Comparison of ENCODE assay signal across 27 cellular contexts in the genomic region with DNA sequence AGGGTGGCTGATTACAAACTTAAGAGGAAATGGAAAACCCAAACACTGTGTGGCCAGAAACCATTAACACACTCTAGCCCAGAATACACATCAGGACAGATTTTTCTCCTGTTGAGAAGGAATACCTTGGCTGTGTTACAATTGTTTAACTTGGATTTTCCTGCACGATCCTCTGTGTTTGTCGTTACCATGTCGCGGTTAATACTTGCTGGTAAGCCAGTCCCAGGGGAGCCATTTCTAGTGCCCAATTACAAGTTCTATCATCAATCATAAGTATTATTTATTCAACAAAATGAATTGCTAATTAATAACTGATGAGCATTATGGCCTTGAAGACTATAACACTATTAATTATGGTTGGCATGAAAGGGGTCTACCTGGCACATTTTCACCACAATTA.
DNase-seq lines count a peak whose midpoint lies in the region; ATAC-seq, FAIRE-seq and TF ChIP-seq lines count a peak whose summit lies in the region.
"Had no signal": no experiment of that assay in that cellular context is flagged by ENCODE, and none has a peak within 500 bp of the region (broad histone marks: within the 10 kb centered on the region; RNA-seq: fewer than 3 reads in every experiment).

No MANE protein-coding gene starts in this region.

- H3K27ac ChIP-seq in left ventricle myocardium inferior (replicated peaks) (peak overlapping the region; percentile 85), keratinocyte (ENCODE audit: control insufficient read depth, insufficient read depth, low read length) (no peak overlapping the region), thoracic aorta (peak overlapping the region; percentile 86 to 90)
- H3K27ac ChIP-seq: brain microvascular endothelial cell, KMS-11, spleen had no signal

- H3K4me3 ChIP-seq in left ventricle myocardium inferior = no peak overlapping the region
- H3K4me3 ChIP-seq in keratinocyte (ENCODE audit: control insufficient read depth in 2 of 3, extremely low read depth in 1 of 3, insufficient read depth in 2 of 3, low read depth in 1 of 3, low read length in 3 of 3) = no peak overlapping the region
- H3K4me3 ChIP-seq in thoracic aorta = peak overlapping the region; percentile 58
- H3K4me3 ChIP-seq: spleen, transverse colon had no signal

- H3K27me3 ChIP-seq in left ventricle myocardium inferior (ENCODE audit: low read depth) (no peaks in the 10 kb centered on the region), keratinocyte (ENCODE audit: control insufficient read depth, extremely low read depth, insufficient read depth, low read length) (no peaks in the 10 kb centered on the region), thoracic aorta (replicated peaks; ENCODE audit: insufficient read depth) (no peaks in the 10 kb centered on the region)
- H3K27me3 ChIP-seq: brain microvascular endothelial cell, spleen, transverse colon had no signal

- peaks cover 13% of the 10 kb centered on the region for H3K4me1 ChIP-seq in left ventricle myocardium inferior
- peaks cover 12% of the 10 kb centered on the region for H3K4me1 ChIP-seq in keratinocyte (ENCODE audit: control insufficient read depth, extremely low read depth, insufficient read depth, low read length)
- H3K4me1 ChIP-seq in thoracic aorta (ENCODE audit: control insufficient read depth in 1 of 2, low read depth in 2 of 2) = peaks cover 12 to 18% of the 10 kb centered on the region in 2 donors
- H3K4me1 ChIP-seq: spleen, transverse colon had no signal

- dilution Hi-C loops in keratinocyte (cut with MboI; ENCODE audit: extremely low pct_ligation_motif_present, low sequenced_read_pairs) = no loop called here

- no peaks in the 10 kb centered on the region for H3K9me1 ChIP-seq in keratinocyte (ENCODE audit: control insufficient read depth, extremely low read depth, insufficient read depth, low read length)

- no peak for FAIRE-seq in keratinocyte (lab: Jason Lieb, UNC)
- FAIRE-seq: GM12892 had no signal

- H3K9me3 ChIP-seq in left ventricle myocardium inferior (replicated peaks) (no peaks in the 10 kb centered on the region), keratinocyte (ENCODE audit: control insufficient read depth, low read depth, low read length) (no peaks in the 10 kb centered on the region), thoracic aorta (no peaks in the 10 kb centered on the region)
- H3K9me3 ChIP-seq: spleen, transverse colon had no signal

- peak overlapping the region; percentile 66 for H3K4me2 ChIP-seq in keratinocyte (ENCODE audit: control insufficient read depth, extremely low read depth, insufficient read depth, low read depth, low read length)
- H3K4me2 ChIP-seq: KMS-11 had no signal

- H3K79me2 ChIP-seq in keratinocyte (ENCODE audit: control insufficient read depth, insufficient read depth, low read length) = no peaks in the 10 kb centered on the region

- no peaks in the 10 kb centered on the region for H3K36me3 ChIP-seq in left ventricle myocardium inferior
- no peaks in the 10 kb centered on the region for H3K36me3 ChIP-seq in keratinocyte (ENCODE audit: control insufficient read depth in 2 of 2, extremely low read depth in 1 of 2, insufficient read depth in 2 of 2, low read length in 2 of 2)
- no peaks in the 10 kb centered on the region for H3K36me3 ChIP-seq in thoracic aorta
- H3K36me3 ChIP-seq: brain microvascular endothelial cell, spleen, transverse colon had no signal

- intact Hi-C loops in left ventricle myocardium inferior (cut with micrococcal nuclease) = no loop called here
- intact Hi-C loops in cardiac septum (cut with DNase I) = loop anchor here (2.0 to 5.0 kb wide), 2 partner anchors 62 to 147 kb away; a partner anchor contains a TSS
- intact Hi-C loops in sciatic nerve (cut with DNase I) = no loop called here

- H3K9ac ChIP-seq in keratinocyte (ENCODE audit: control insufficient read depth, extremely low read depth, insufficient read depth, low read length) = no peak overlapping the region
- H3K9ac ChIP-seq: KMS-11 had no signal

- DNase-seq in left ventricle myocardium inferior (no peak), cardiac septum (ENCODE audit: low spot score) (no peak), NCI-H748 (lab: John Stamatoyannopoulos, UW; ENCODE audit: unreplicated experiment) (peak; percentile 43), keratinocyte (ENCODE audit: low read depth, low spot score) (no peak), thoracic aorta (ENCODE audit: low spot score) (no peak), DMS53 (lab: John Stamatoyannopoulos, UW) (no peak), sciatic nerve (ENCODE audit: low spot score) (no peak), ecto neural progenitor cell (ENCODE audit: low spot score) (no peak)
- DNase-seq: activated CD4-positive, alpha-beta memory T cell treated with anti-CD3 and anti-CD28 coated beads, Interleukin-2, amount 10 ng/mL, durations not matched to agents 7 days and 5 days; activated gamma-delta T cell; activated naive CD8-positive, alpha-beta T cell treated with anti-CD3 and anti-CD28 coated beads, Interleukin-2, amount 50 U/mL, for 24 hours; CD8-positive, alpha-beta T cell; cortex of kidney; midbrain; MV-4-11; NCI-H2171; NCI-H526; OCI-M1; spleen; stimulated activated CD4-positive, alpha-beta T cell treated with anti-CD3 and anti-CD28 coated beads, Interleukin-4, amount 100 ng/mL, for 4 hours; stimulated activated naive CD8-positive, alpha-beta T cell treated with anti-CD3 and anti-CD28 coated beads, Interleukin-15, Interleukin-2, amounts not matched to agents 100 U/mL and 50 U/mL, for 24 hours had no signal

- ATAC-seq in thoracic aorta (ENCODE audit: insufficient number of reproducible peaks, low FRiP score, low read depth) (no peak), sciatic nerve (no peak)
- ATAC-seq: activated CD4-positive, CD25-positive, alpha-beta regulatory T cell treated with anti-CD3 and anti-CD28 coated beads, Interleukin-2, amount 50 U/mL, for 24 hours; activated naive CD8-positive, alpha-beta T cell treated with anti-CD3 and anti-CD28 coated beads, Interleukin-2, amount 50 U/mL, for 24 hours; CD8-positive, alpha-beta T cell; left lobe of liver; stimulated activated naive CD8-positive, alpha-beta T cell treated with anti-CD3 and anti-CD28 coated beads, Interleukin-15, Interleukin-2, amounts not matched to agents 100 U/mL and 50 U/mL, for 24 hours had no signal

- TF ChIP-seq CTCF in left ventricle myocardium inferior (IDR thresholded peaks at IDR 0.05; ENCODE audit: borderline replicate concordance) (no peak), keratinocyte (optimal IDR thresholded peaks at IDR 0.05 in 1 of 3, IDR thresholded peaks at IDR 0.05 in 1 of 3, conservative IDR thresholded peaks at IDR 0.05 in 1 of 3; ENCODE audit: extremely low read depth in 1 of 3, insufficient read depth in 2 of 3, low read length in 3 of 3) (no peak), thoracic aorta (IDR thresholded peaks at IDR 0.05) (no peak)

- no peak overlapping the region for H2AFZ ChIP-seq in keratinocyte (ENCODE audit: control insufficient read depth, low read length)

- H4K20me1 ChIP-seq in keratinocyte (ENCODE audit: control insufficient read depth, extremely low read depth, insufficient read depth, low read length) = no peaks in the 10 kb centered on the region
